9 cellular contexts compared by ENCODE assay signal in genomic region chr7:47483604-47484273, GRCh38.
DNase-seq lines count a peak whose midpoint lies in the region; ATAC-seq, FAIRE-seq and TF ChIP-seq lines count a peak whose summit lies in the region.
"Had no signal": no experiment of that assay in that cellular context is flagged by ENCODE, and none has a peak within 500 bp of the region (broad histone marks: within the 10 kb centered on the region; RNA-seq: fewer than 3 reads in every experiment).

No MANE protein-coding gene starts in this region.

- no peaks in the 10 kb centered on the region for H3K9me3 Mint-ChIP-seq in astrocyte (ENCODE audit: unreplicated experiment)

- H3K36me3 ChIP-seq in astrocyte (ENCODE audit: insufficient read depth, low read length) = no peaks in the 10 kb centered on the region
- H3K36me3 ChIP-seq in lung (ENCODE audit: control insufficient read depth in 2 of 2, insufficient read depth in 2 of 2, low read length in 2 of 2) = no peaks in the 10 kb centered on the region
- H3K36me3 ChIP-seq: ovary had no signal

- TF ChIP-seq CTCF in AG09319 (IDR thresholded peaks at IDR 0.05; ENCODE audit: low read depth, low read length) (peak; percentile 11), astrocyte (IDR thresholded peaks at IDR 0.05; ENCODE audit: insufficient read depth, low read depth, low read length) (peak; percentile 14), lung (IDR thresholded peaks at IDR 0.05; ENCODE audit: control extremely low read depth, extremely low read depth) (no peak)

- H3K9ac ChIP-seq in astrocyte (ENCODE audit: low read length) = no peak overlapping the region

- peaks cover 75% of the 10 kb centered on the region for H3K79me2 ChIP-seq in astrocyte (ENCODE audit: insufficient read depth, low read length)

- no peak overlapping the region for H3K4me3 Mint-ChIP-seq in astrocyte (ENCODE audit: unreplicated experiment)

- peaks cover 13% of the 10 kb centered on the region for H3K36me3 Mint-ChIP-seq in astrocyte (ENCODE audit: low read depth, unreplicated experiment)

- H3K4me1 ChIP-seq in astrocyte (ENCODE audit: insufficient read depth, low read length) (peaks cover 57% of the 10 kb centered on the region), lung (ENCODE audit: control insufficient read depth in 2 of 2, insufficient read depth in 2 of 2, low read length in 2 of 2) (peaks cover 18 to 26% of the 10 kb centered on the region in 2 donors)

- peaks cover 12% of the 10 kb centered on the region for H4K20me1 ChIP-seq in astrocyte (ENCODE audit: insufficient read depth, low read length)

- no peak overlapping the region for H2AFZ ChIP-seq in astrocyte (ENCODE audit: low read depth, low read length)

- peak; percentile 44 for TF ChIP-seq RAD21 in Ishikawa (IDR thresholded peaks at IDR 0.05; ENCODE audit: low read depth)

- no peaks in the 10 kb centered on the region for H3K27me3 ChIP-seq in astrocyte (ENCODE audit: insufficient read depth, low read length)
- no peaks in the 10 kb centered on the region for H3K27me3 ChIP-seq in lung (ENCODE audit: control insufficient read depth, insufficient read depth)
- H3K27me3 ChIP-seq: ovary had no signal

- H3K27me3 Mint-ChIP-seq in astrocyte (ENCODE audit: low read depth, unreplicated experiment) = no peaks in the 10 kb centered on the region

- H3K27ac Mint-ChIP-seq in astrocyte (ENCODE audit: unreplicated experiment) = peak overlapping the region; percentile 100

- ATAC-seq in lung (ENCODE audit: insufficient read depth, low FRiP score) (no peak), GM18861 (IDR thresholded peaks at IDR 0.05; ENCODE audit: unreplicated experiment) (no peak)

- H3K4me1 Mint-ChIP-seq in astrocyte (ENCODE audit: low read depth, unreplicated experiment) = peaks cover 67% of the 10 kb centered on the region

- H3K4me3 ChIP-seq in astrocyte (ENCODE audit: insufficient read depth, low read depth, low read length) = no peak overlapping the region
- no peak overlapping the region for H3K4me3 ChIP-seq in lung
- H3K4me3 ChIP-seq: ovary had no signal

- H3K4me2 ChIP-seq in astrocyte (ENCODE audit: low read length) = no peak overlapping the region

- WGBS in lung, 2 donors = 88 to 89% methylated on average over 16 of the region's 16 CpGs

- no peaks in the 10 kb centered on the region for H3K9me3 ChIP-seq in astrocyte (ENCODE audit: insufficient read depth, low read depth, low read length)
- H3K9me3 ChIP-seq in lung (ENCODE audit: control insufficient read depth in 2 of 2, insufficient read depth in 1 of 2, low read length in 1 of 2) = no peaks in the 10 kb centered on the region
- H3K9me3 ChIP-seq: ovary had no signal

- H3K27ac ChIP-seq in astrocyte (ENCODE audit: low read depth, low read length) (peak overlapping the region; percentile 5), lung (ENCODE audit: low read depth in 1 of 2, low read length in 1 of 2) (peak overlapping the region; percentile 23 to 37)
- H3K27ac ChIP-seq: ovary had no signal

- no peak for TF ChIP-seq EP300 in Ishikawa (IDR thresholded peaks at IDR 0.05; ENCODE audit: borderline replicate concordance)

- FAIRE-seq in astrocyte (lab: Jason Lieb, UNC) = no peak

- DNase-seq in AG09319 (ENCODE audit: extremely low read depth, low read depth) (no peak), astrocyte (ENCODE audit: low read depth) (no peak), lung (ENCODE audit: low spot score) (no peak), NCI-H524 treated with DMSO at 0.1 percent for 48 hours (lab: John Stamatoyannopoulos, UW) (no peak), 8988T (no peak), NCI-H82 treated with DMSO at 0.1 percent for 48 hours (lab: John Stamatoyannopoulos, UW; ENCODE audit: unreplicated experiment) (no peak)
- DNase-seq: ovary had no signal

TF ChIP-seq in Ishikawa, 13 proteins besides CTCF, POLR2A, EP300 and RAD21:
- TF ChIP-seq CEBPB (IDR thresholded peaks at IDR 0.05) (no peak), FOXM1 (IDR thresholded peaks at IDR 0.05; ENCODE audit: borderline replicate concordance, low read depth) (no peak), EGR1 (IDR thresholded peaks at IDR 0.05) (no peak), YY1 (IDR thresholded peaks at IDR 0.05; ENCODE audit: low read depth) (no peak), NFIC (IDR thresholded peaks at IDR 0.05) (no peak), REST (IDR thresholded peaks at IDR 0.05; ENCODE audit: low read depth) (no peak), MAX (IDR thresholded peaks at IDR 0.05) (no peak), CREB1 (IDR thresholded peaks at IDR 0.05; ENCODE audit: low read depth) (no peak), TEAD4 (IDR thresholded peaks at IDR 0.05) (no peak), ZBTB7A (IDR thresholded peaks at IDR 0.05; ENCODE audit: low read depth) (no peak), USF1 (IDR thresholded peaks at IDR 0.05) (no peak), TAF1 (IDR thresholded peaks at IDR 0.05; ENCODE audit: low read depth) (no peak), TCF12 (IDR thresholded peaks at IDR 0.05; ENCODE audit: low read depth) (no peak)
